Comparison of ENCODE assay signal across 1 cellular context in the genomic region with DNA sequence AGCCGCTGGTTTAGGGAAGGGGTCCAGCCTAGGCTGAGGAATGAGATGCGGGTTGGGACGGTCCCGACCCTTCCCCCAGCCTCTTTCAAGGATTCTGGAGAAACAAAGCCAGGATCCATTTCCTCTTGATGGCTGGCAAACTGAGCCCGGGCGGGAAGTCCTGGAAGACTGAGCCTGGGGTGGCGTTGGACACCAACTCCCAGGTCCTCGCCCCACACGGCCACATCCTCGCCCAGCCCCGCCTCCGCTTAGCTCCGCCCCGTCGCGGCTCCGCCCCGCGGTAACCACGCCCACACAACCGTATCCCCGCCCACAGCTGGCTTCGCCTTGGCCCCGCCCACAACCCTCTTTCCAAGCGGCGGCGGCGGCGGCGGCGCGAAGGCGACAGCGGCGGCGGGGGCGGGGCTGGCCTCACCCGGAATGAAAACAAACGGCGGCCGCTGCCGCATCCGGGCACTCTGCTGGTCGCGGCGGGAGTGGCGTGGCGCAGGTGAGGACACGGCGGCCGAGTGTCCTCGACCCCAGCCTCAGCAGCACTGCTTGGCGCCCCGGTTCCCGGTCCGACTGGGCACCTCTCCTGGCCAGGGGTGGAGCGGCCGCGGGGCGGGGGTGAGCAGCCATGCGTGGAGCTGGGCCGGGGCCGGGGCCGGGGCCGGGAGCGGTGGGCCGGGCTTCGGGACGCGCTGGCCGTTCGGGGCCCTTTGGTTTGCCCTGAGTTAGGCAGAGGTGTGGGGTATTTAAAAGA.
TF ChIP-seq lines count a peak whose summit lies in the region.

NUB1 (plus strand) TSS at position 456 of the 745 bp plus-strand sequence. CDS start 3,538 bp downstream, outside the sequence.

TF ChIP-seq in HepG2, 621 proteins besides CTCF, POLR2A, EP300 and RAD21 (continued from another document):
- TF ChIP-seq FUBP1 (CRISPR knock-in tag; IDR thresholded peaks at IDR 0.05; ENCODE audit: borderline replicate concordance) (no peak), NPAS2 (CRISPR knock-in tag; IDR thresholded peaks at IDR 0.05; ENCODE audit: borderline replicate concordance) (no peak), ZNF337 (CRISPR knock-in tag; IDR thresholded peaks at IDR 0.05; ENCODE audit: borderline replicate concordance, low read depth) (no peak), EEA1 (CRISPR knock-in tag; IDR thresholded peaks at IDR 0.05; ENCODE audit: borderline replicate concordance) (peak; percentile 85; the same call in 1 of the 2 replicates), ZNF362 (CRISPR knock-in tag; IDR thresholded peaks at IDR 0.05; ENCODE audit: borderline replicate concordance) (peak; percentile 19; the same call in 1 of the 2 replicates), ZNF740 (CRISPR knock-in tag; IDR thresholded peaks at IDR 0.05) (no peak), XRCC5 (optimal IDR thresholded peaks at IDR 0.05; ENCODE audit: low read length) (no peak), IKZF1 (IDR thresholded peaks at IDR 0.05) (no peak), ZNF281 (CRISPR knock-in tag; IDR thresholded peaks at IDR 0.05; ENCODE audit: borderline replicate concordance) (no peak), ZNF101 (CRISPR knock-in tag; IDR thresholded peaks at IDR 0.05; ENCODE audit: borderline replicate concordance, low read depth) (no peak), ZNF598 (CRISPR knock-in tag; IDR thresholded peaks at IDR 0.05; ENCODE audit: borderline replicate concordance) (no peak), ZNF616 (CRISPR knock-in tag; IDR thresholded peaks at IDR 0.05; ENCODE audit: low read depth) (0 out of 2 replicates have a peak, but pooled peaks have one; percentile 41), KLF9 (CRISPR knock-in tag; IDR thresholded peaks at IDR 0.05; ENCODE audit: low read depth) (no peak), IRF2 (CRISPR knock-in tag; IDR thresholded peaks at IDR 0.05) (0 out of 2 replicates have a peak, but pooled peaks have one; percentile 22), SNRNP70 (IDR thresholded peaks at IDR 0.05; ENCODE audit: low read depth, low read length) (no peak), SIX1 (CRISPR knock-in tag; IDR thresholded peaks at IDR 0.05; ENCODE audit: borderline replicate concordance) (no peak), KAT2B (IDR thresholded peaks at IDR 0.05; ENCODE audit: borderline replicate concordance, low read depth, low read length) (no peak), SPEN (CRISPR knock-in tag; IDR thresholded peaks at IDR 0.05; ENCODE audit: low read depth) (peak; percentile 86), HDAC2 (CRISPR knock-in tag; IDR thresholded peaks at IDR 0.05) (no peak)
- TF ChIP-seq, protein P1, sequence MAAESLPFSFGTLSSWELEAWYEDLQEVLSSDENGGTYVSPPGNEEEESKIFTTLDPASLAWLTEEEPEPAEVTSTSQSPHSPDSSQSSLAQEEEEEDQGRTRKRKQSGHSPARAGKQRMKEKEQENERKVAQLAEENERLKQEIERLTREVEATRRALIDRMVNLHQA (CRISPR knock-in tag; IDR thresholded peaks at IDR 0.05), result no peak
- TF ChIP-seq, protein P2, sequence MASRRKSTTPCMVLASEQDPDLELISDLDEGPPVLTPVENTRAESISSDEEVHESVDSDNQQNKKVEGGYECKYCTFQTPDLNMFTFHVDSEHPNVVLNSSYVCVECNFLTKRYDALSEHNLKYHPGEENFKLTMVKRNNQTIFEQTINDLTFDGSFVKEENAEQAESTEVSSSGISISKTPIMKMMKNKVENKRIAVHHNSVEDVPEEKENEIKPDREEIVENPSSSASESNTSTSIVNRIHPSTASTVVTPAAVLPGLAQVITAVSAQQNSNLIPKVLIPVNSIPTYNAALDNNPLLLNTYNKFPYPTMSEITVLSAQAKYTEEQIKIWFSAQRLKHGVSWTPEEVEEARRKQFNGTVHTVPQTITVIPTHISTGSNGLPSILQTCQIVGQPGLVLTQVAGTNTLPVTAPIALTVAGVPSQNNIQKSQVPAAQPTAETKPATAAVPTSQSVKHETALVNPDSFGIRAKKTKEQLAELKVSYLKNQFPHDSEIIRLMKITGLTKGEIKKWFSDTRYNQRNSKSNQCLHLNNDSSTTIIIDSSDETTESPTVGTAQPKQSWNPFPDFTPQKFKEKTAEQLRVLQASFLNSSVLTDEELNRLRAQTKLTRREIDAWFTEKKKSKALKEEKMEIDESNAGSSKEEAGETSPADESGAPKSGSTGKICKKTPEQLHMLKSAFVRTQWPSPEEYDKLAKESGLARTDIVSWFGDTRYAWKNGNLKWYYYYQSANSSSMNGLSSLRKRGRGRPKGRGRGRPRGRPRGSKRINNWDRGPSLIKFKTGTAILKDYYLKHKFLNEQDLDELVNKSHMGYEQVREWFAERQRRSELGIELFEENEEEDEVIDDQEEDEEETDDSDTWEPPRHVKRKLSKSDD (CRISPR knock-in tag; IDR thresholded peaks at IDR 0.05; ENCODE audit: low read depth), result 0 out of 2 replicates have a peak, but pooled peaks have one; percentile 42
- TF ChIP-seq, protein P3, sequence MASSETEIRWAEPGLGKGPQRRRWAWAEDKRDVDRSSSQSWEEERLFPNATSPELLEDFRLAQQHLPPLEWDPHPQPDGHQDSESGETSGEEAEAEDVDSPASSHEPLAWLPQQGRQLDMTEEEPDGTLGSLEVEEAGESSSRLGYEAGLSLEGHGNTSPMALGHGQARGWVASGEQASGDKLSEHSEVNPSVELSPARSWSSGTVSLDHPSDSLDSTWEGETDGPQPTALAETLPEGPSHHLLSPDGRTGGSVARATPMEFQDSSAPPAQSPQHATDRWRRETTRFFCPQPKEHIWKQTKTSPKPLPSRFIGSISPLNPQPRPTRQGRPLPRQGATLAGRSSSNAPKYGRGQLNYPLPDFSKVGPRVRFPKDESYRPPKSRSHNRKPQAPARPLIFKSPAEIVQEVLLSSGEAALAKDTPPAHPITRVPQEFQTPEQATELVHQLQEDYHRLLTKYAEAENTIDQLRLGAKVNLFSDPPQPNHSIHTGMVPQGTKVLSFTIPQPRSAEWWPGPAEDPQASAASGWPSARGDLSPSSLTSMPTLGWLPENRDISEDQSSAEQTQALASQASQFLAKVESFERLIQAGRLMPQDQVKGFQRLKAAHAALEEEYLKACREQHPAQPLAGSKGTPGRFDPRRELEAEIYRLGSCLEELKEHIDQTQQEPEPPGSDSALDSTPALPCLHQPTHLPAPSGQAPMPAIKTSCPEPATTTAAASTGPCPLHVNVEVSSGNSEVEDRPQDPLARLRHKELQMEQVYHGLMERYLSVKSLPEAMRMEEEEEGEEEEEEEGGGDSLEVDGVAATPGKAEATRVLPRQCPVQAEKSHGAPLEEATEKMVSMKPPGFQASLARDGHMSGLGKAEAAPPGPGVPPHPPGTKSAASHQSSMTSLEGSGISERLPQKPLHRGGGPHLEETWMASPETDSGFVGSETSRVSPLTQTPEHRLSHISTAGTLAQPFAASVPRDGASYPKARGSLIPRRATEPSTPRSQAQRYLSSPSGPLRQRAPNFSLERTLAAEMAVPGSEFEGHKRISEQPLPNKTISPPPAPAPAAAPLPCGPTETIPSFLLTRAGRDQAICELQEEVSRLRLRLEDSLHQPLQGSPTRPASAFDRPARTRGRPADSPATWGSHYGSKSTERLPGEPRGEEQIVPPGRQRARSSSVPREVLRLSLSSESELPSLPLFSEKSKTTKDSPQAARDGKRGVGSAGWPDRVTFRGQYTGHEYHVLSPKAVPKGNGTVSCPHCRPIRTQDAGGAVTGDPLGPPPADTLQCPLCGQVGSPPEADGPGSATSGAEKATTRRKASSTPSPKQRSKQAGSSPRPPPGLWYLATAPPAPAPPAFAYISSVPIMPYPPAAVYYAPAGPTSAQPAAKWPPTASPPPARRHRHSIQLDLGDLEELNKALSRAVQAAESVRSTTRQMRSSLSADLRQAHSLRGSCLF (CRISPR knock-in tag; IDR thresholded peaks at IDR 0.05; ENCODE audit: borderline replicate concordance), result no peak
